ENCODE assay signal across 25 cellular contexts in genomic region chr5:137708796-137709559, GRCh38. TPM values are rescaled to one million over a fixed set of nuclear protein-coding genes. Genes with fewer than 3 reads are reported as not detected.
DNase-seq lines count a peak whose midpoint lies in the region; ATAC-seq and TF ChIP-seq lines count a peak whose summit lies in the region.
"Had no signal": no experiment of that assay in that cellular context is flagged by ENCODE, and none has a peak within 500 bp of the region (broad histone marks: within the 10 kb centered on the region; RNA-seq: fewer than 3 reads in every experiment).

No MANE protein-coding gene starts in this region.

- no peak for TF ChIP-seq POLR2A in thyroid gland (IDR thresholded peaks at IDR 0.05)

- intact Hi-C loops in Right ventricle myocardium superior (cut with DNase I) (no loop called here), cardiac septum (cut with DNase I) (no loop called here), thyroid gland (cut with DNase I) (no loop called here)

- H3K4me1 ChIP-seq in thyroid gland: peaks cover 18 to 40% of the 10 kb centered on the region in 2 donors
- H3K4me1 ChIP-seq: BE2C, Caco-2, esophagus muscularis mucosa, SJCRH30, spleen, uterus had no signal

- H3K9me3 ChIP-seq in thyroid gland: no peaks in the 10 kb centered on the region
- H3K9me3 ChIP-seq: BE2C, SJCRH30 had no signal

- DNase-seq in Right ventricle myocardium superior (no peak), cardiac septum (ENCODE audit: low spot score) (no peak), NCI-H2196 (lab: John Stamatoyannopoulos, UW; ENCODE audit: unreplicated experiment) (peak; percentile 12), cerebellar nuclear complex (lab: John Stamatoyannopoulos, UW) (peak; percentile 33 to 43), thyroid gland (peak in 1 of 2 donors; percentile 9), HK-2 (ENCODE audit: unreplicated experiment) (no peak), omental fat pad (ENCODE audit: low spot score) (no peak)
- DNase-seq: activated CD4-positive, alpha-beta T cell treated with anti-CD3 and anti-CD28 coated beads for 1 hour; activated effector memory CD4-positive, alpha-beta T cell treated with anti-CD3 and anti-CD28 coated beads, Interleukin-2, amount 50 U/mL, for 16 hours; BE2C; Caco-2; DND-41; effector memory CD8-positive, alpha-beta T cell; foreskin melanocyte; left cardiac atrium; naive B cell; NK-92 treated with Interleukin-12 subunit alpha and Interleukin-12 subunit beta, amount 100 ng/mL, for 24 hours; SJCRH30; spleen; stimulated activated CD4-positive, alpha-beta T cell treated with anti-CD3 and anti-CD28 coated beads, Interleukin-4, amount 100 ng/mL, for 1 hour; T-cell had no signal

- 93 to 96% methylated on average over 3 of the region's 3 CpGs for WGBS in thyroid gland, 2 donors

- H3K27me3 ChIP-seq in thyroid gland: no peaks in the 10 kb centered on the region
- H3K27me3 ChIP-seq: BE2C, esophagus muscularis mucosa, SJCRH30, spleen, uterus had no signal

- TF ChIP-seq CTCF in thyroid gland (IDR thresholded peaks at IDR 0.05) (no peak), omental fat pad (IDR thresholded peaks at IDR 0.05) (no peak)

- H3K36me3 ChIP-seq in thyroid gland: no peaks in the 10 kb centered on the region
- H3K36me3 ChIP-seq: BE2C, SJCRH30, uterus had no signal

- no peak overlapping the region for H3K4me3 ChIP-seq in thyroid gland (replicated peaks in 1 of 3)
- H3K4me3 ChIP-seq: esophagus muscularis mucosa, SJCRH30, spleen, uterus had no signal

- H3K27ac ChIP-seq in thyroid gland: peak overlapping the region; percentile 67 to 85 (median 82)
- H3K27ac ChIP-seq: esophagus muscularis mucosa, SJCRH30, spleen, uterus had no signal

- ATAC-seq in Right ventricle myocardium superior (ENCODE audit: poor library complexity) (peak; percentile 48), GM19467 (IDR thresholded peaks at IDR 0.05; ENCODE audit: unreplicated experiment) (no peak), omental fat pad (ENCODE audit: low FRiP score) (no peak)
- ATAC-seq: effector memory CD8-positive, alpha-beta T cell; stimulated activated memory B cell treated with anti-CD40 and anti-IgM and Interleukin-4, amounts not matched to agents 10 μg/mL and 1 μg/mL and 100 μg/mL, for 72 hours; T-cell had no signal

RNA-seq across cellular contexts. Expression of gene KLHL3, which starts 26.9 kb away (rescaled TPM):
- total RNA-seq in Right ventricle myocardium superior (22.3 TPM), cardiac septum (35.1 TPM), thyroid gland (10 to 100 TPM; 11.9 to 26.7 (median 17.9) TPM), omental fat pad (1 to 10 TPM; 1.8 to 9.8 (median 4.0) TPM)
- total RNA-seq: SJCRH30 had no signal

RNA-seq across cellular contexts. Expression of gene HNRNPA0, which starts 45.2 kb away (rescaled TPM):
- total RNA-seq in Right ventricle myocardium superior: 12.1 TPM
- 20.0 TPM for total RNA-seq in cardiac septum
- 10 to 100 TPM; 10.6 to 14.1 (median 12.4) TPM for total RNA-seq in thyroid gland
- 10 to 100 TPM in 3 of 4 donors, 1 to 10 TPM in 1; 9.7 to 16.9 (median 12.8) TPM for total RNA-seq in omental fat pad

Comparison
In these comparisons a context has a peak if more than half of its experiments do, and no peak if none do; other contexts are left out.
1. DNase-seq: peak in NCI-H2196 (single experiment) and cerebellar nuclear complex (2 of 2); none in Right ventricle myocardium superior (single experiment), cardiac septum (single experiment), HK-2 (single experiment) and omental fat pad (single experiment).